Comparison of ENCODE assay signal across 9 cellular contexts in the genomic region with DNA sequence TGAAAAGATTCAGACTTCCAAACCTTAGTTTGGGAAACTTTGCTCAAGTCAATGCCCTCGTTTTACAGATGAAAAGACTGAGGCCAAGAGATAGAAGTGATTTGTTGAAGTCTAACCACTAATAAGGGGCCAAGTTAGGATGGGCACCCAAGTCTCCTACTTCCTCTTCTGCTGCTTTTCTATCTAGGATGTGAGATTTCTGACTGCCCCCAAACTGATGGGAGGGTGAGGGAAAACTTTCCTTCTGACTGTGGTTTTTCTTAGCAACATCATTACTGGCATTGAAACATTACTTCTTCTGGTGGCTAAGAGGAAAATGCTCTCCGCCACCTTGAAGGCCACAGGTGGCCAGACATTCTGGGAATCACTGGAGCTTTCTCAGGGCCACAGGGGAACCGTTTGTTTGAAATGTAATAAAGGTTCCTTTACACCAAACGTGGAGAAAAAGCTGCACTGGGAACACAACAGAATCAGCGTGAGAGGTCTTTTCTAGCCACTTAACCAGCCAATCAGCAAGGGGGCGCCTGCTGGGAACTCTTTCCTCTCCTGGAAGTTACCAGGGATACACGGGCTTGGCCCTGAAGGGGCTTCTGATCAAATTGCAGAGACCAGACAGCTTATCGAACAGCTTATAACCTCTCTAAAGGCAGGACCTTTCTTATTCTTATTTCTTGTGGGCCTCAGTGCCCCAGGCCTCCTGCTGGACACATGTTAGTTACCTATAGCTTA.
DNase-seq lines count a peak whose midpoint lies in the region; ATAC-seq and TF ChIP-seq lines count a peak whose summit lies in the region.
"Had no signal": no experiment of that assay in that cellular context is flagged by ENCODE, and none has a peak within 500 bp of the region (broad histone marks: within the 10 kb centered on the region; RNA-seq: fewer than 3 reads in every experiment).

No MANE protein-coding gene starts in this region.

- DNase-seq in NCI-H146 (lab: John Stamatoyannopoulos, UW) (peak; percentile 56), NCI-H146 treated with DMSO at 0.1 percent for 48 hours (lab: John Stamatoyannopoulos, UW; ENCODE audit: unreplicated experiment) (no peak), H9 (peak; percentile 58), SHP77 treated with DMSO at 0.1 percent for 48 hours (lab: John Stamatoyannopoulos, UW) (no peak), suprapubic skin (ENCODE audit: low spot score in 2 of 2) (no peak)
- DNase-seq in activated CD8-positive, alpha-beta T cell treated with anti-CD3 and anti-CD28 coated beads, Interleukin-2, amount 10 ng/mL, durations not matched to agents 7 days and 5 days: no peak

- no peak overlapping the region for H2BK5ac ChIP-seq in H9 (ENCODE audit: insufficient read length, low read length)

- H3K27me3 ChIP-seq in H9 (ENCODE audit: insufficient read depth, low read length) (no peaks in the 10 kb centered on the region), suprapubic skin (no peaks in the 10 kb centered on the region)

- no peak for ATAC-seq in activated CD8-positive, alpha-beta T cell treated with anti-CD3 and anti-CD28 coated beads, Interleukin-2, amount 10 ng/mL, durations not matched to agents 7 days and 5 days
- ATAC-seq in GM19324 (IDR thresholded peaks at IDR 0.05; ENCODE audit: low FRiP score, unreplicated experiment): no peak
- ATAC-seq: left colon had no signal

- H3K4me1 ChIP-seq in H9 (ENCODE audit: insufficient read depth, low read length) (peaks cover 9% of the 10 kb centered on the region), mesodermal cell (ENCODE audit: control insufficient read depth, insufficient read depth, low read length, poor library complexity, severe bottlenecking) (peaks cover 15% of the 10 kb centered on the region), suprapubic skin (no peaks in the 10 kb centered on the region)

- WGBS in H9 (ENCODE audit: extremely low coverage, insufficient read length, low lambda C conversion rate): no CpG with 5 or more reads among the region's 8 CpGs
- WGBS in mesodermal cell (ENCODE audit: insufficient coverage in 2 of 2), 2 experiments: 7 to 10% methylated on average over 3 to 4 of the region's 8 CpGs
- WGBS in suprapubic skin: 62% methylated on average over 8 of the region's 8 CpGs

- no peak overlapping the region for H3K4me3 ChIP-seq in mesodermal cell (ENCODE audit: extremely low read depth, insufficient read depth, low read length, poor library complexity, severe bottlenecking)
- no peak overlapping the region for H3K4me3 ChIP-seq in suprapubic skin

- no peak overlapping the region for H4K8ac ChIP-seq in H9 (replicated peaks; ENCODE audit: insufficient read length, low read depth, low read length)

- peak overlapping the region; percentile 21 for H3K4me2 ChIP-seq in H9 (ENCODE audit: insufficient read depth, insufficient read length, low read length)

- TF ChIP-seq EP300 in suprapubic skin (IDR thresholded peaks at IDR 0.05): no peak

- no peaks in the 10 kb centered on the region for H3K79me1 ChIP-seq in H9 (ENCODE audit: insufficient read depth, low read depth, low read length, poor library complexity, severe bottlenecking)

- H3K36me3 Mint-ChIP-seq in H9 (ENCODE audit: insufficient read depth in 1 of 3, low read depth in 3 of 3): no peaks in the 10 kb centered on the region
- H3K36me3 Mint-ChIP-seq in activated CD8-positive, alpha-beta T cell treated with anti-CD3 and anti-CD28 coated beads, Interleukin-2, amount 10 ng/mL, durations not matched to agents 7 days and 5 days (ENCODE audit: low read depth): peaks cover 3% of the 10 kb centered on the region

- H3K9ac ChIP-seq in H9 (ENCODE audit: extremely low read depth, insufficient read length, low read length): no peak overlapping the region

- H3K23me2 ChIP-seq in H9 (ENCODE audit: insufficient read length, low read depth, low read length, poor library complexity, severe bottlenecking): no peaks in the 10 kb centered on the region

- no peak overlapping the region for H3K14ac ChIP-seq in H9 (ENCODE audit: insufficient read depth, low read length)

- no peak overlapping the region for H2BK20ac ChIP-seq in H9 (ENCODE audit: low read depth, low read length, poor library complexity, severe bottlenecking)

- no peak for TF ChIP-seq POLR2A in suprapubic skin (IDR thresholded peaks at IDR 0.05)

- POLR2A ChIA-PET in activated CD8-positive, alpha-beta T cell treated with anti-CD3 and anti-CD28 coated beads, Interleukin-2, amount 10 ng/mL, durations not matched to agents 7 days and 5 days (lab: Charles Lee): interaction anchor here (1.1 to 2.5 kb wide), 4 partner anchors 126 to 137 kb away, joined by 3 to 21 read pairs (median 6); a partner anchor contains a TSS

- no peak overlapping the region for H4K91ac ChIP-seq in H9 (ENCODE audit: insufficient read length, low read depth, low read length)

- peak overlapping the region; percentile 13 to 99 (median 47); a peak in 5 of 7 replicates for H3K27ac Mint-ChIP-seq in H9
- H3K27ac Mint-ChIP-seq in activated CD8-positive, alpha-beta T cell treated with anti-CD3 and anti-CD28 coated beads, Interleukin-2, amount 10 ng/mL, durations not matched to agents 7 days and 5 days: peak overlapping the region; percentile 95

- H2BK12ac ChIP-seq in H9 (ENCODE audit: insufficient read length, low read depth, low read length): no peak overlapping the region

- peaks cover 2 to 3% of the 10 kb centered on the region in 2 experiments; a peak in 2 of 5 replicates for H3K9me3 Mint-ChIP-seq in H9
- no peaks in the 10 kb centered on the region for H3K9me3 Mint-ChIP-seq in activated CD8-positive, alpha-beta T cell treated with anti-CD3 and anti-CD28 coated beads, Interleukin-2, amount 10 ng/mL, durations not matched to agents 7 days and 5 days (ENCODE audit: insufficient read depth)

- no peaks in the 10 kb centered on the region for H3K36me3 ChIP-seq in mesodermal cell (ENCODE audit: control insufficient read depth, insufficient read depth, low read length)
- H3K36me3 ChIP-seq in suprapubic skin: no peaks in the 10 kb centered on the region

- H2AFZ ChIP-seq in H9 (ENCODE audit: low read length): no peak overlapping the region

- no peaks in the 10 kb centered on the region for H4K20me1 ChIP-seq in H9 (ENCODE audit: control insufficient read depth, insufficient read depth, insufficient read length)

- H2BK120ac ChIP-seq in H9 (ENCODE audit: low read depth, low read length, poor library complexity, severe bottlenecking): no peak overlapping the region

- H3K4me3 Mint-ChIP-seq in H9: peak overlapping the region in 1 of 2 experiments; percentile 15; a peak in 1 of 5 replicates
- peak overlapping the region; percentile 52 for H3K4me3 Mint-ChIP-seq in activated CD8-positive, alpha-beta T cell treated with anti-CD3 and anti-CD28 coated beads, Interleukin-2, amount 10 ng/mL, durations not matched to agents 7 days and 5 days

- H3K27ac ChIP-seq in H9 (ENCODE audit: insufficient read length, low read depth, low read length): peak overlapping the region; percentile 84
- peak overlapping the region; percentile 98 for H3K27ac ChIP-seq in mesodermal cell (ENCODE audit: low read depth, low read length, severe bottlenecking)
- H3K27ac ChIP-seq in suprapubic skin: no peak overlapping the region

- no peak overlapping the region for H3T11ph ChIP-seq in H9 (ENCODE audit: low read length)

- H3K9me3 ChIP-seq in H9 (ENCODE audit: control insufficient read depth, low read depth, low read length) (peaks cover 21% of the 10 kb centered on the region), mesodermal cell (ENCODE audit: control insufficient read depth, low read length) (no peaks in the 10 kb centered on the region), suprapubic skin (no peaks in the 10 kb centered on the region)

- TF ChIP-seq CTCF in H9 (conservative IDR thresholded peaks at IDR 0.05): no peak; the same call in 2 of the 3 replicates
- TF ChIP-seq CTCF in suprapubic skin (IDR thresholded peaks at IDR 0.05): no peak

- H3K27me3 Mint-ChIP-seq in H9 (ENCODE audit: low read depth): peaks cover 5% of the 10 kb centered on the region
- H3K27me3 Mint-ChIP-seq in activated CD8-positive, alpha-beta T cell treated with anti-CD3 and anti-CD28 coated beads, Interleukin-2, amount 10 ng/mL, durations not matched to agents 7 days and 5 days (ENCODE audit: low read depth): no peaks in the 10 kb centered on the region

- peak overlapping the region; percentile 31 for H3K18ac ChIP-seq in H9 (ENCODE audit: insufficient read length, low read depth, low read length)

- peaks cover 44 to 48% of the 10 kb centered on the region in 2 experiments for H3K4me1 Mint-ChIP-seq in H9
- H3K4me1 Mint-ChIP-seq in activated CD8-positive, alpha-beta T cell treated with anti-CD3 and anti-CD28 coated beads, Interleukin-2, amount 10 ng/mL, durations not matched to agents 7 days and 5 days (ENCODE audit: low read depth): peaks cover 84% of the 10 kb centered on the region

- CTCF ChIA-PET in activated CD8-positive, alpha-beta T cell treated with anti-CD3 and anti-CD28 coated beads, Interleukin-2, amount 10 ng/mL, durations not matched to agents 7 days and 5 days (lab: Charles Lee): interaction anchor here (0.7 to 1.9 kb wide), 9 partner anchors 13 to 179 kb away, joined by 3 to 6 read pairs (median 3); no protein-coding TSS in a partner anchor

- H2AK5ac ChIP-seq in H9 (ENCODE audit: insufficient read length, low read length): no peak overlapping the region

- H4K5ac ChIP-seq in H9 (ENCODE audit: insufficient read length, low read depth, low read length): no peak overlapping the region

- no peaks in the 10 kb centered on the region for H3K79me2 ChIP-seq in H9 (ENCODE audit: insufficient read depth, low read length)

- no peak overlapping the region for H2BK15ac ChIP-seq in H9 (ENCODE audit: low read depth, low read length)

- H3K4ac ChIP-seq in H9 (ENCODE audit: low read depth, low read length): no peak overlapping the region

- no peak overlapping the region for H3K56ac ChIP-seq in H9 (ENCODE audit: insufficient read length, low read depth, low read length)

- no peak overlapping the region for H3K23ac ChIP-seq in H9 (ENCODE audit: insufficient read length, low read depth, low read length)

Comparison
In these comparisons a context has a peak if more than half of its experiments do, and no peak if none do; other contexts are left out.
1. DNase-seq: peak in NCI-H146 (single experiment) and H9 (single experiment); none in NCI-H146 treated with DMSO at 0.1 percent for 48 hours (single experiment), activated CD8-positive, alpha-beta T cell treated with anti-CD3 and anti-CD28 coated beads, Interleukin-2, amount 10 ng/mL, durations not matched to agents 7 days and 5 days (single experiment), SHP77 treated with DMSO at 0.1 percent for 48 hours (single experiment) and suprapubic skin (0 of 2).